In the genomic region with DNA sequence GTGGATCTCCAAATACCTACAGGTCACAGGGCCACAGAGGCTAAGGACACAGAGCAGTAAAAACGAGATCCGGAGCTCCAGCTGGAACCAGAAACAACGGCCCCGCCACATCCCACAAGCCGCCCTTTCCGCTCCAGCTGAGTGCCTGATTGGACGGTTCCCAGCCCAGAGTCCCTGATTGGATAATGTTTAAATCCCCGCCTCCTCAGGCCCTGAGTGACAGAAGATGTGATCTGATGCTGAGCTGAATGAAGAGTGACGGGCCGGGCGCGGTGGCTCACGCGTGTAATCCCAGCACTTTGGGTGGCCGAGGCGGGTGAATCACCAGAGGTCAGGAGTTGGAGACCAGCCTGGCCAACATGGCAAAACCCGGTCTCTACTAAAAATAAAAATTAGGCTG, we compare ENCODE assay signal across 10 cellular contexts. TPM values are rescaled to one million over a fixed set of nuclear protein-coding genes. Genes with fewer than 3 reads are reported as not detected.
DNase-seq lines count a peak whose midpoint lies in the region; ATAC-seq, FAIRE-seq and TF ChIP-seq lines count a peak whose summit lies in the region.
"Had no signal": no experiment of that assay in that cellular context is flagged by ENCODE, and none has a peak within 500 bp of the region (broad histone marks: within the 10 kb centered on the region; RNA-seq: fewer than 3 reads in every experiment).

A gene (minus strand): TSS at position 101 of the 400 bp plus-strand sequence. CDS start 135 bp downstream, outside the sequence.

- DNase-seq in RPMI8226: peak; percentile 20
- peak; percentile 71 to 85 (median 75) for DNase-seq in heart left ventricle
- DNase-seq in pancreas: peak in 2 of 6 donors; percentile 15 to 37
- DNase-seq in central memory CD4-positive, alpha-beta T cell: no peak
- DNase-seq in NCI-H2029 (lab: John Stamatoyannopoulos, UW): no peak
- DNase-seq: foreskin keratinocyte, NCI-H2107 had no signal

- H3K9me3 ChIP-seq in heart left ventricle (peaks cover 0 to 4% (median 0%) of the 10 kb centered on the region in 12 donors), pancreas (no peaks in the 10 kb centered on the region)

- H3K4me3 ChIP-seq in heart left ventricle (peak within 1 kb of the TSS; percentile 12 to 68 (median 58)), pancreas (peak within 1 kb of the TSS in 1 of 4 donors; percentile 5)

- TF ChIP-seq CTCF in 22Rv1 (IDR thresholded peaks at IDR 0.05) (no peak), heart left ventricle (IDR thresholded peaks at IDR 0.05) (no peak), pancreas (IDR thresholded peaks at IDR 0.05) (no peak)

- intact Hi-C loops in heart left ventricle (cut with DNase I): no loop called here
- intact Hi-C loops in pancreas (cut with DNase I): no loop called here

- H3K27ac ChIP-seq in 22Rv1 (peak within 1 kb of the TSS; percentile 44), heart left ventricle (peak within 1 kb of the TSS in 2 of 12 donors; percentile 7 to 34), pancreas (no peak within 1 kb of the TSS)
- H3K27ac ChIP-seq: foreskin keratinocyte had no signal

- H3K36me3 ChIP-seq in heart left ventricle (no peaks in the 10 kb centered on the region), pancreas (no peaks in the 10 kb centered on the region)

- H3K27me3 ChIP-seq in heart left ventricle: no peaks in the 10 kb centered on the region
- H3K27me3 ChIP-seq in pancreas: no peaks in the 10 kb centered on the region
- H3K27me3 ChIP-seq: foreskin keratinocyte had no signal

- WGBS in heart left ventricle, 4 donors: 2 to 14% (median 5%) methylated on average over 13 to 17 of the region's 17 CpGs
- 3 to 8% methylated on average over 17 of the region's 17 CpGs for WGBS in pancreas, 2 donors

- no peaks in the 10 kb centered on the region for H3K4me1 ChIP-seq in heart left ventricle
- no peaks in the 10 kb centered on the region for H3K4me1 ChIP-seq in pancreas
- H3K4me1 ChIP-seq: foreskin keratinocyte had no signal

- no peak for FAIRE-seq in pancreas (lab: Jason Lieb, UNC)

- ATAC-seq in heart left ventricle: peak; percentile 86 to 99 (median 99)
- ATAC-seq in pancreas: peak in 3 of 4 donors; percentile 41 to 63 (median 61)
- no peak for ATAC-seq in GM21423 (IDR thresholded peaks at IDR 0.05; ENCODE audit: unreplicated experiment)
- ATAC-seq in GM21526 (IDR thresholded peaks at IDR 0.05; ENCODE audit: low FRiP score, unreplicated experiment): no peak
- ATAC-seq: foreskin keratinocyte had no signal

- no peak for TF ChIP-seq POLR2A in heart left ventricle (IDR thresholded peaks at IDR 0.05)

RNA-seq across cellular contexts. Expression of the gene that starts here (rescaled TPM):
- total RNA-seq in heart left ventricle (under 1 TPM; 0.06 to 0.20 (median 0.10) TPM), pancreas (under 1 TPM in 1 of 6 donors, not detected in 5; 0.06 TPM)
- polyA plus RNA-seq in heart left ventricle (under 1 TPM; 0.04 to 0.07 TPM), pancreas (not detected)
- total RNA-seq: foreskin keratinocyte had no signal
- polyA plus RNA-seq: foreskin keratinocyte had no signal

Comparison
In these comparisons a context has a peak if more than half of its experiments do, and no peak if none do; other contexts are left out.
1. Peak in DNase-seq, ATAC-seq and H3K4me3 ChIP-seq in heart left ventricle; RNA of the gene not detected or under 1 TPM.
2. Peak in ATAC-seq in pancreas; RNA of the gene not detected or under 1 TPM.